In genomic region chr13:105915451-105915850, GRCh38 we compare ENCODE assay signal across 18 cellular contexts.
"Had no signal": no experiment of that assay in that cellular context is flagged by ENCODE, and none has a peak within 500 bp of the region (broad histone marks: within the 10 kb centered on the region; RNA-seq: fewer than 3 reads in every experiment).

No MANE protein-coding gene starts in this region.

- H3K9ac ChIP-seq: neural progenitor cell had no signal

- H3K27ac Mint-ChIP-seq: natural killer cell treated with Interleukin-12 subunit alpha and Interleukin-12 subunit beta and Interleukin-15 and Interleukin-18, amount 100 ng/mL, for 72 hours; neural progenitor cell had no signal

- H3K27ac ChIP-seq: dorsolateral prefrontal cortex, gastroesophageal sphincter, neural progenitor cell, ovary, stomach, thoracic aorta, transverse colon had no signal

- DNase-seq: cortex of kidney; dorsolateral prefrontal cortex; effector CD8-positive, alpha-beta T cell; glutamatergic neuron; islet precursor cell; mammary epithelial cell; nucleus accumbens; ovary; right cardiac atrium; stimulated activated naive CD4-positive, alpha-beta T cell; stomach; substantia nigra; transverse colon had no signal

- H3K36me3 ChIP-seq: gastroesophageal sphincter, neural progenitor cell, ovary, stomach, thoracic aorta, transverse colon had no signal

- H2AFZ ChIP-seq: neural progenitor cell had no signal

- ATAC-seq: gastroesophageal sphincter; left lobe of liver; natural killer cell treated with Interleukin-12 subunit alpha and Interleukin-12 subunit beta and Interleukin-15 and Interleukin-18, amount 100 ng/mL, for 72 hours; right cardiac atrium had no signal

- H3K4me3 ChIP-seq: dorsolateral prefrontal cortex, gastroesophageal sphincter, neural progenitor cell, ovary, stomach, thoracic aorta, transverse colon had no signal

- H3K4me3 Mint-ChIP-seq: natural killer cell treated with Interleukin-12 subunit alpha and Interleukin-12 subunit beta and Interleukin-15 and Interleukin-18, amount 100 ng/mL, for 72 hours; neural progenitor cell had no signal

- H3K27me3 ChIP-seq: dorsolateral prefrontal cortex, gastroesophageal sphincter, neural progenitor cell, ovary, stomach, transverse colon had no signal

- H3K36me3 Mint-ChIP-seq: natural killer cell treated with Interleukin-12 subunit alpha and Interleukin-12 subunit beta and Interleukin-15 and Interleukin-18, amount 100 ng/mL, for 72 hours; neural progenitor cell had no signal

- H3K4me2 ChIP-seq: neural progenitor cell had no signal

- H3K9me3 ChIP-seq: gastroesophageal sphincter, ovary, stomach, thoracic aorta, transverse colon had no signal
